27 cellular contexts compared by ENCODE assay signal in genomic region chr17:73145641-73146040, GRCh38. TPM values are rescaled to one million over a fixed set of nuclear protein-coding genes. Genes with fewer than 3 reads are reported as not detected.
"Had no signal": no experiment of that assay in that cellular context is flagged by ENCODE, and none has a peak within 500 bp of the region (broad histone marks: within the 10 kb centered on the region; RNA-seq: fewer than 3 reads in every experiment).

No MANE protein-coding gene starts in this region.

- H3K4me1 ChIP-seq: adrenal gland, body of pancreas had no signal

- H3K27me3 ChIP-seq: adrenal gland, body of pancreas had no signal

- H3K36me3 ChIP-seq: adrenal gland, heart left ventricle had no signal

- H3K4me3 ChIP-seq: adrenal gland, body of pancreas, heart left ventricle had no signal

- H3K9me3 ChIP-seq: adrenal gland had no signal

- DNase-seq: activated CD4-positive, alpha-beta memory T cell treated with anti-CD3 and anti-CD28 coated beads, Interleukin-2, amount 10 ng/mL, durations not matched to agents 7 days and 5 days; activated CD4-positive, alpha-beta T cell treated with anti-CD3 and anti-CD28 coated beads for 1 hour; activated CD4-positive, alpha-beta T cell treated with anti-CD3 and anti-CD28 coated beads for 4 hours; activated CD4-positive, alpha-beta T cell treated with anti-CD3 and anti-CD28 coated beads, Interleukin-2, amount 10 ng/mL, durations not matched to agents 7 days and 5 days; activated CD4-positive, alpha-beta T cell treated with anti-CD3 and anti-CD28 coated beads, Interleukin-2, amount 50 U/mL, for 4 hours; activated CD8-positive, alpha-beta memory T cell treated with anti-CD3 and anti-CD28 coated beads, Interleukin-2, amount 10 ng/mL, durations not matched to agents 7 days and 5 days; activated CD8-positive, alpha-beta memory T cell treated with anti-CD3 and anti-CD28 coated beads, Interleukin-2, amount 50 U/mL, for 4 hours; activated effector memory CD4-positive, alpha-beta T cell treated with anti-CD3 and anti-CD28 coated beads, Interleukin-2, amount 50 U/mL, for 16 hours; activated naive CD4-positive, alpha-beta T cell treated with anti-CD3 and anti-CD28 coated beads for 36 hours; activated naive CD8-positive, alpha-beta T cell treated with anti-CD3 and anti-CD28 coated beads for 36 hours; activated naive CD8-positive, alpha-beta T cell treated with anti-CD3 and anti-CD28 coated beads, Interleukin-2, amount 50 U/mL, for 24 hours; activated T-cell treated with anti-CD3 and anti-CD28 coated beads, Interleukin-2, amount 50 U/mL, for 1 hour; activated T-cell treated with anti-CD3 and anti-CD28 coated beads, Interleukin-2, amount 50 U/mL, for 48 hours; adrenal gland; amygdala; aorta; body of pancreas; caudate nucleus; cortex of kidney; dermis blood vessel endothelial cell; effector CD4-positive, alpha-beta T cell; effector memory CD8-positive, alpha-beta T cell; foreskin fibroblast; heart left ventricle; T-helper 2 cell had no signal

- ATAC-seq: activated CD8-positive, alpha-beta memory T cell treated with anti-CD3 and anti-CD28 coated beads, Interleukin-2, amount 10 ng/mL, durations not matched to agents 7 days and 5 days; activated naive CD8-positive, alpha-beta T cell treated with anti-CD3 and anti-CD28 coated beads, Interleukin-2, amount 50 U/mL, for 24 hours; body of pancreas; effector memory CD8-positive, alpha-beta T cell; heart left ventricle; WTC11 had no signal

- H3K27ac ChIP-seq: adrenal gland, body of pancreas, epithelial cell of prostate, heart left ventricle had no signal

RNA-seq across cellular contexts. Expression of gene SSTR2, which starts 19.2 kb away (rescaled TPM):
- total RNA-seq: activated CD4-positive, alpha-beta T cell treated with anti-CD3 and anti-CD28 coated beads, Interleukin-2, amount 10 ng/mL, durations not matched to agents 7 days and 5 days; activated naive CD4-positive, alpha-beta T cell treated with anti-CD3 and anti-CD28 coated beads for 36 hours; dermis blood vessel endothelial cell had no signal
